In the genomic region with DNA sequence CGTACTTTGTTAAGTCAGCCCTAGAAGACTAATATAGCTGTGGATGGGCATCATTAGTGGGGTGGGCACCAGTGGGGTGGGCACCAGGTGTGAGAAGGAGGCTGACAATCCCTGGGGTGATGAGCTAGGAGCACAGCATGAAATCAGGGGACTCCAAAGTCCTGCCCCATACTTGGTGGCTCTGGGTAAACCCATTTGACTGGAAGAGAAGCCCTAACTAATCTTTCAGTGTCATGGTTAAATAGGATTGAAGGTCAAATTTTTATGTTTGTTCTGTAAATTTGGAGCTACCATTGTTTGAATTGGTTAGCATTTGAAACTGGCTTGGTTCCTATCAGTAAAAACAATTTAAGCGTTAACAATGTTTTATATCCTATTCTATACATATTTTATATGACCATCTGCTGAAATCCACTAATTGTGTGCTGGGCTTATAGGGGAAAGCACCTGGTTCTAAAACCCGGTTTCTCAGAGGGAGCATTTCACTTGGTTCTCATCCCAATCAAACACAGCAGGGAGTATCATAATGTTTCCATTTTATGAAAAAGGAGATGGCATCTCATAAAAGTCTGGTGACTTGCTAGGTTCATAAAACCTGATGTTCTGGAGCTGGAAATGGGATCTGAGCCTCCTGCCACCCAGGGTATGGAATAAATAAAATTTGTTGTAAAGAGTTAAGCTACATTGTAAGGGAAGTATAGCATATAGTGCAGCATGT, we compare ENCODE assay signal across 10 cellular contexts.
"Had no signal": no experiment of that assay in that cellular context is flagged by ENCODE, and none has a peak within 500 bp of the region (broad histone marks: within the 10 kb centered on the region; RNA-seq: fewer than 3 reads in every experiment).

No MANE protein-coding gene starts in this region.

- H3K36me3 ChIP-seq: brain microvascular endothelial cell had no signal

- H3K27ac ChIP-seq: brain microvascular endothelial cell had no signal

- ATAC-seq: T-helper 17 cell had no signal

- H3K27ac Mint-ChIP-seq: activated T-helper 2 cell treated with anti-CD3 and anti-CD28 coated beads, Interferon-gamma antibody, Interleukin-2, Interleukin-4, amounts not matched to agents 10 μg/mL and 5 μg/mL and 100 μg/mL, durations not matched to agents 14 hours and 24 hours and 36 hours; endodermal cell; nephron; T-helper 17 cell; type B pancreatic cell had no signal

- DNase-seq: activated naive CD4-positive, alpha-beta T cell treated with anti-CD3 and anti-CD28 coated beads, Interleukin-2, amount 50 U/mL, for 16 hours; brain microvascular endothelial cell; dermis blood vessel endothelial cell; endodermal cell; erythroblast; glutamatergic neuron; T-helper 17 cell had no signal

- H3K36me3 Mint-ChIP-seq: type B pancreatic cell had no signal

- H3K9me3 Mint-ChIP-seq: activated T-helper 2 cell treated with anti-CD3 and anti-CD28 coated beads, Interferon-gamma antibody, Interleukin-2, Interleukin-4, amounts not matched to agents 10 μg/mL and 5 μg/mL and 100 μg/mL, durations not matched to agents 14 hours and 24 hours and 36 hours; endodermal cell; nephron; type B pancreatic cell had no signal

- H3K4me3 Mint-ChIP-seq: endodermal cell, nephron, T-helper 17 cell, type B pancreatic cell had no signal

- H3K27me3 ChIP-seq: brain microvascular endothelial cell had no signal
